Comparison of ENCODE assay signal across 17 cellular contexts in genomic region chr12:69982081-69982480, GRCh38.
"Had no signal": no experiment of that assay in that cellular context is flagged by ENCODE, and none has a peak within 500 bp of the region (broad histone marks: within the 10 kb centered on the region; RNA-seq: fewer than 3 reads in every experiment).

No MANE protein-coding gene starts in this region.

- ATAC-seq: body of pancreas; effector memory CD8-positive, alpha-beta T cell; gastrocnemius medialis; left ventricle myocardium superior; mucosa of descending colon had no signal

- H3K4me1 ChIP-seq: gastrocnemius medialis had no signal

- DNase-seq: activated B cell treated with CpG ODN at 0.5 μM for 24 hours; activated CD4-positive, alpha-beta memory T cell treated with anti-CD3 and anti-CD28 coated beads for 36 hours; activated CD4-positive, alpha-beta T cell treated with anti-CD3 and anti-CD28 coated beads for 4 hours; activated naive CD8-positive, alpha-beta T cell treated with anti-CD3 and anti-CD28 coated beads for 36 hours; body of pancreas; effector memory CD8-positive, alpha-beta T cell; esophagus squamous epithelium; gastrocnemius medialis; head of caudate nucleus; left ventricle myocardium superior; mucosa of descending colon; naive B cell; stimulated activated CD4-positive, alpha-beta T cell treated with anti-CD3 and anti-CD28 coated beads, Interleukin-2, amount 100 ng/mL, for 24 hours; stimulated activated naive CD4-positive, alpha-beta T cell treated with Interleukin-2 at 50 U/mL for 16 hours; thyroid gland had no signal

- H3K36me3 ChIP-seq: esophagus squamous epithelium, gastrocnemius medialis, right atrium auricular region, thyroid gland had no signal

- H3K9me3 ChIP-seq: body of pancreas, esophagus squamous epithelium, gastrocnemius medialis, mucosa of descending colon, right atrium auricular region, thyroid gland had no signal

- H3K27ac ChIP-seq: body of pancreas, esophagus squamous epithelium, gastrocnemius medialis, right atrium auricular region, thyroid gland had no signal

- H3K4me3 ChIP-seq: body of pancreas, esophagus squamous epithelium, gastrocnemius medialis, mucosa of descending colon, right atrium auricular region, thyroid gland had no signal

- FAIRE-seq: TTC549 had no signal

- H3K27me3 ChIP-seq: body of pancreas, esophagus squamous epithelium, gastrocnemius medialis, right atrium auricular region, thyroid gland had no signal
